In the genomic region with DNA sequence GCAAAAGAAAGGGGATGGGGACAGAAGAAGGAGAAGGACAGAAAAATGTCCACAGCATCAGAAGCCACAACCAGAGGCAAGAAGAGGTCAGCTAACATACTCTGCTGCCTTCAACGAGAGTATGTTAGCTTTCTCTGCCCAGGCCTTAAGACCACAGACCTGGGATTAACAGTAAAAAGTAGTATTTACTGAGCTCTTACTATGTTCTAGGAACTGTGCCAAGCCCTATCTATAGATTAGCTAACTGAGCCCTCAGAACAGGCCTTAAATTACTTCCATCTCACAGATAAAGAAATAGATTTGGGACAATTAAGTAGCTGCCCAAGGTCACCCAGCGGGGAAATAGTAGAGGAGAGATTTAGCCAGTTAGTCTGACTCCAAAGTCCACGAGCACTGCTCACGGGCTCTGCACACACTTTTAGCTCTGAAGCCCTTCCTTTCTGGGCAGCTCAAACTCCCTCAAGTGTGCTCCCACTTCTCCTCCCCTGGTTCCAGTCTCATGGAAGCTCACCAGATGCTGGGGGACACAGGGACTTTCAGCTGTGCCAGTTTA, we compare ENCODE assay signal across 15 cellular contexts.
"Had no signal": no experiment of that assay in that cellular context is flagged by ENCODE, and none has a peak within 500 bp of the region (broad histone marks: within the 10 kb centered on the region; RNA-seq: fewer than 3 reads in every experiment).

No MANE protein-coding gene starts in this region.

- H3K4me3 ChIP-seq: esophagus muscularis mucosa, left lung, smooth muscle cell had no signal

- H3K27me3 ChIP-seq: esophagus muscularis mucosa, left lung had no signal

- DNase-seq: activated CD4-positive, alpha-beta memory T cell treated with anti-CD3 and anti-CD28 coated beads, Interleukin-2, amount 10 ng/mL, durations not matched to agents 7 days and 5 days; activated gamma-delta T cell treated with Interleukin-2 at 50 U/mL for 16 hours; activated naive CD8-positive, alpha-beta T cell treated with anti-CD3 and anti-CD28 coated beads for 36 hours; activated T-cell treated with anti-CD3 and anti-CD28 coated beads, Interleukin-2, amount 50 U/mL, for 48 hours; anterior cingulate cortex; glutamatergic neuron; left lung; mesenchymal stem cell; posterior cingulate gyrus; T-helper 9 cell had no signal

- H3K27ac Mint-ChIP-seq: activated CD4-positive, alpha-beta memory T cell treated with anti-CD3 and anti-CD28 coated beads, Interleukin-2, amount 10 ng/mL, durations not matched to agents 7 days and 5 days; activated naive CD8-positive, alpha-beta T cell treated with anti-CD3 and anti-CD28 coated beads for 36 hours had no signal

- H3K9me3 ChIP-seq: esophagus muscularis mucosa, left lung had no signal

- H3K27ac ChIP-seq: esophagus muscularis mucosa, left lung had no signal

- ATAC-seq: left lung; stimulated activated memory B cell treated with anti-CD40 and anti-IgM and Interleukin-4, amounts not matched to agents 10 μg/mL and 1 μg/mL and 100 μg/mL, for 72 hours had no signal

- H3K27me3 Mint-ChIP-seq: activated naive CD8-positive, alpha-beta T cell treated with anti-CD3 and anti-CD28 coated beads for 36 hours; stimulated activated memory B cell treated with anti-CD40 and anti-IgM and Interleukin-4, amounts not matched to agents 10 μg/mL and 1 μg/mL and 100 μg/mL, for 72 hours had no signal

- H3K36me3 ChIP-seq: left lung had no signal

- H3K9me3 Mint-ChIP-seq: activated CD4-positive, alpha-beta memory T cell treated with anti-CD3 and anti-CD28 coated beads, Interleukin-2, amount 10 ng/mL, durations not matched to agents 7 days and 5 days; activated naive CD8-positive, alpha-beta T cell treated with anti-CD3 and anti-CD28 coated beads for 36 hours; stimulated activated memory B cell treated with anti-CD40 and anti-IgM and Interleukin-4, amounts not matched to agents 10 μg/mL and 1 μg/mL and 100 μg/mL, for 72 hours had no signal

- H3K4me3 Mint-ChIP-seq: activated CD4-positive, alpha-beta memory T cell treated with anti-CD3 and anti-CD28 coated beads, Interleukin-2, amount 10 ng/mL, durations not matched to agents 7 days and 5 days; activated naive CD8-positive, alpha-beta T cell treated with anti-CD3 and anti-CD28 coated beads for 36 hours; stimulated activated memory B cell treated with anti-CD40 and anti-IgM and Interleukin-4, amounts not matched to agents 10 μg/mL and 1 μg/mL and 100 μg/mL, for 72 hours had no signal

- H3K36me3 Mint-ChIP-seq: activated naive CD8-positive, alpha-beta T cell treated with anti-CD3 and anti-CD28 coated beads for 36 hours had no signal

- FAIRE-seq: bronchial epithelial cell, endometrium had no signal
